ENCODE assay signal across 8 cellular contexts in the genomic region with DNA sequence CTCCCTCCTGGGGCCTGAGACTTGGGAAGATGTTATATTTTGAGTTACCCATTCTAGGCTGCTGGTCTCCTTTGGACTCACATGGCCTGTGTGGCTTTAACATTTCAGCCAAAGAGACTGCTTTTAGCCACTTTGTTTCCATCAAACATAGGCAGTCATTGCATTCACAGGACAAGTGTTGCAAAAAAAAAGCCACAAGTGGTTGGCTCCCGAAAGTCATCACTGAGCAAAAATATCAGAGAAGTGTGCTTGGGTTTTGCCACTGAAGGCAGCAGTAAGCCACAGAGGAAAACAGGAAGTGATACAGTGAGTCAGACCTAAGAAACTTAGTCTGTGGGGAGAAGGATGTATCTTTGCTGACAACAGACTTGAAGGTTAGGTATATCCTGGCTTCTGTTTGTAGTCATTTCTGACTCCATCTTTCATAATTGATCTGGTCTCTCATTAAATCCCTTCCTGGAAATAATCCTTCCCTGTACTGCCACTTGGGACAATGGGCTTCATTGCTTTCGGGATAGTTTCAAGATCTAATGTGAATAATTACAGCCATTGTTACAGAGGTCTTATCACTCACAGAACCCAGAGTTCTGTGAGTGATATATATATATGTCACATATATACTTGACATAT.
DNase-seq lines count a peak whose midpoint lies in the region; ATAC-seq and TF ChIP-seq lines count a peak whose summit lies in the region.

No MANE protein-coding gene starts in this region.

- peaks cover 5% of the 10 kb centered on the region for H3K27me3 Mint-ChIP-seq in activated B cell treated with CpG ODN at 0.5 μM for 24 hours
- no peaks in the 10 kb centered on the region for H3K27me3 Mint-ChIP-seq in osteocyte (ENCODE audit: unreplicated experiment)

- no peaks in the 10 kb centered on the region for H3K36me3 ChIP-seq in uterus

- POLR2A ChIA-PET in activated B cell treated with CpG ODN at 0.5 μM for 24 hours (lab: Charles Lee): interaction anchor here (0.7 to 0.8 kb wide), 2 partner anchors 45 to 95 kb away, joined by 3 to 5 read pairs; a partner anchor contains a TSS

- H3K36me3 Mint-ChIP-seq in activated B cell treated with CpG ODN at 0.5 μM for 24 hours (ENCODE audit: low read depth) (no peaks in the 10 kb centered on the region), osteocyte (ENCODE audit: unreplicated experiment) (no peaks in the 10 kb centered on the region)

- no peaks in the 10 kb centered on the region for H3K9me3 Mint-ChIP-seq in activated B cell treated with CpG ODN at 0.5 μM for 24 hours
- peaks cover 2% of the 10 kb centered on the region for H3K9me3 Mint-ChIP-seq in osteocyte (ENCODE audit: unreplicated experiment)

- H3K27ac Mint-ChIP-seq in activated B cell treated with CpG ODN at 0.5 μM for 24 hours: peak overlapping the region; percentile 79
- peak overlapping the region; percentile 62 for H3K27ac Mint-ChIP-seq in osteocyte (ENCODE audit: unreplicated experiment)

- CTCF ChIA-PET in activated B cell treated with CpG ODN at 0.5 μM for 24 hours (lab: Charles Lee): interaction anchor here (1.5 kb wide), 1 partner anchor 41 kb away, joined by 5 read pairs; no protein-coding TSS in a partner anchor

- no peaks in the 10 kb centered on the region for H3K4me1 Mint-ChIP-seq in activated B cell treated with CpG ODN at 0.5 μM for 24 hours
- H3K4me1 Mint-ChIP-seq in osteocyte (ENCODE audit: unreplicated experiment): no peaks in the 10 kb centered on the region

- DNase-seq in DMS53 (lab: John Stamatoyannopoulos, UW) (peak; percentile 55), HT-29 (ENCODE audit: low spot score) (peak; percentile 15), activated B cell treated with CpG ODN at 0.5 μM for 24 hours (no peak), dorsolateral prefrontal cortex (no peak), osteocyte (ENCODE audit: extremely low spot score, unreplicated experiment) (no peak), NCI-H526 (lab: John Stamatoyannopoulos, UW) (no peak), uterus (no peak)

- intact Hi-C loops in activated B cell treated with CpG ODN at 0.5 μM for 24 hours (cut with micrococcal nuclease) (loop anchor here (1.0 to 5.0 kb wide), 3 partner anchors 81 to 266 kb away; a partner anchor contains a TSS), dorsolateral prefrontal cortex (cut with DNase I) (no loop called here), uterus (cut with DNase I; ENCODE audit: low total_unique reads) (no loop called here)

- peak overlapping the region; percentile 26 for H3K4me3 Mint-ChIP-seq in activated B cell treated with CpG ODN at 0.5 μM for 24 hours
- H3K4me3 Mint-ChIP-seq in osteocyte (ENCODE audit: unreplicated experiment): no peak overlapping the region

- H3K4me3 ChIP-seq in dorsolateral prefrontal cortex (no peak overlapping the region), uterus (no peak overlapping the region)

- peak overlapping the region in 57 of 59 donors; percentile 17 to 90 (median 71) for H3K27ac ChIP-seq in dorsolateral prefrontal cortex
- peak overlapping the region in 1 of 2 donors; percentile 6 for H3K27ac ChIP-seq in uterus

- no peaks in the 10 kb centered on the region for H3K4me1 ChIP-seq in uterus

- TF ChIP-seq CTCF in activated B cell treated with CpG ODN at 0.5 μM for 24 hours (IDR thresholded peaks at IDR 0.05) (no peak), dorsolateral prefrontal cortex (IDR thresholded peaks at IDR 0.05 in 54 of 56, conservative IDR thresholded peaks at IDR 0.05 in 2 of 56; ENCODE audit: low read depth in 1 of 56, partially characterized antibody in 56 of 56) (peak in 3 of 56 donors; percentile 4 to 10 (median 8)), osteocyte (IDR thresholded peaks at IDR 0.05) (peak; percentile 36), uterus (IDR thresholded peaks at IDR 0.05) (peak in 1 of 4 experiments; percentile 15)

- no peak for TF ChIP-seq POLR2A in uterus (IDR thresholded peaks at IDR 0.05)

- H3K27me3 ChIP-seq in dorsolateral prefrontal cortex (no peaks in the 10 kb centered on the region), uterus (no peaks in the 10 kb centered on the region)

- ATAC-seq in GM21447 (IDR thresholded peaks at IDR 0.05; ENCODE audit: unreplicated experiment): peak; percentile 100
- peak; percentile 99 for ATAC-seq in activated B cell treated with CpG ODN at 0.5 μM for 24 hours (ENCODE audit: low read depth)

- no peaks in the 10 kb centered on the region for H3K9me3 ChIP-seq in uterus

Comparison
In these comparisons a context has a peak if more than half of its experiments do, and no peak if none do; other contexts are left out.
1. DNase-seq: peak in DMS53 (single experiment) and HT-29 (single experiment); none in activated B cell treated with CpG ODN at 0.5 μM for 24 hours (single experiment), dorsolateral prefrontal cortex (0 of 10), osteocyte (single experiment), NCI-H526 (0 of 2) and uterus (0 of 2).